Comparison of ENCODE assay signal across 8 cellular contexts in the genomic region with DNA sequence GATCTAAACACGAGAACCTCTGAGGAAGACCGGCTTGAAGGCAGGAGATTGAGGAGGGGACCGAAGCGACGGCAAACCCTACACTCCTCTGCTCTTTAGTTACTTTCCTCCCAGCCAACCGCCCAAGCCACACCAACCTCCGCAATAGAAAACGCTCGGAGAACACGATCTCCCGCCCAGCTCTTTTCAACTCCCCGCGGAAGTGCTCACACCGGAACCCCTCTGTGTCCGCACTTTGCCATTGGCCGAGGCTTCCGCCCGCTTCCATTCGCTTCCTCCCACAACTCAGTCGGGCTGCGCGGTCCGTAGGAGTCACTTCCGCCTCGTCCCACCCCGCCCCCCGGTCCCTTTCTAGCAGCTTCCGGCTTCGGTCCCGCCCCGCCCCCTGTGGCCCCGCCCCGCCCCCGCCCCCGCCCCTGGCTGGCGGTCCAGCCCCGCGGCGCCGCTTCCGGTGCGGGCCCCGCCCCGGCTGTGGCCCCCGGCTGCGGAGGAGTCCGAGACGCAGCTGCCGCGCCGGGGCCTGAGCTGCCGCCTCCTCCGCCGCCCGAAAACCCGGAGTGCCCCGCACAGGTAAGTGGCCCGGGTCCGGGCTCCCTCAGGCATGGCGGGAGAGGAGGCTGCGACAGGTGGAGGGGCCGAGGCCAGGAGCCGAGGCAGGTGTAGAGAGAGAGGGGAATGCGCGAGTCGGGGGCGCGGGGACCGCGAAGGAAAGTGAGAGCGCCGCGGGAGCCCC. TPM values are rescaled to one million over a fixed set of nuclear protein-coding genes. Genes with fewer than 3 reads are reported as not detected.
A peak's percentile ranks its signal among the peaks of the same experiment; 100 is the strongest.
DNase-seq lines count a peak whose midpoint lies in the region; FAIRE-seq and TF ChIP-seq lines count a peak whose summit lies in the region.

A gene with protein sequence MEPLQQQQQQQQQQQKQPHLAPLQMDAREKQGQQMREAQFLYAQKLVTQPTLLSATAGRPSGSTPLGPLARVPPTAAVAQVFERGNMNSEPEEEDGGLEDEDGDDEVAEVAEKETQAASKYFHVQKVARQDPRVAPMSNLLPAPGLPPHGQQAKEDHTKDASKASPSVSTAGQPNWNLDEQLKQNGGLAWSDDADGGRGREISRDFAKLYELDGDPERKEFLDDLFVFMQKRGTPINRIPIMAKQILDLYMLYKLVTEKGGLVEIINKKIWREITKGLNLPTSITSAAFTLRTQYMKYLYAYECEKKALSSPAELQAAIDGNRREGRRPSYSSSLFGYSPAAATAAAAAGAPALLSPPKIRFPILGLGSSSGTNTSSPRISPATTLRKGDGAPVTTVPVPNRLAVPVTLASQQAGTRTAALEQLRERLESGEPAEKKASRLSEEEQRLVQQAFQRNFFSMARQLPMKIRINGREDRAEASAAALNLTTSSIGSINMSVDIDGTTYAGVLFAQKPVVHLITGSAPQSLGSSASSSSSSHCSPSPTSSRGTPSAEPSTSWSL (plus strand): TSS at position 460 of the 733 bp plus-strand sequence. CDS start 2,717 bp downstream, outside the sequence.

- TF ChIP-seq CTCF in HFFc6 (IDR thresholded peaks at IDR 0.05) (no peak), NB4 (IDR thresholded peaks at IDR 0.05; ENCODE audit: low read depth, low read length) (no peak)

- TF ChIP-seq POLR2A in NB4 (IDR thresholded peaks at IDR 0.05; ENCODE audit: extremely low read depth, insufficient read length), result peak; percentile 94

- peak within 1 kb of the TSS; percentile 89 for H3K9ac ChIP-seq in neuronal stem cell (ENCODE audit: low read depth, low read length, poor library complexity)

- peak within 1 kb of the TSS; percentile 85 for H3K23ac ChIP-seq in neuronal stem cell (ENCODE audit: low read depth, low read length, poor library complexity)

- no peaks in the 10 kb centered on the region for H3K9me3 Mint-ChIP-seq in HFFc6

- H3K4me2 ChIP-seq in neuronal stem cell (ENCODE audit: insufficient read depth, low read length, poor library complexity, severe bottlenecking), result peak within 1 kb of the TSS; percentile 73

- H2BK12ac ChIP-seq in neuronal stem cell (ENCODE audit: low read length), result peak within 1 kb of the TSS; percentile 49

- H3K4me3 ChIP-seq in NB4 (ENCODE audit: low read depth, low read length) (peak within 1 kb of the TSS; percentile 92), neuronal stem cell (ENCODE audit: low read length in 2 of 2) (peak within 1 kb of the TSS; percentile 85 to 99)

- no peaks in the 10 kb centered on the region for H3K9me3 ChIP-seq in neuronal stem cell (replicated peaks in 1 of 2; ENCODE audit: control insufficient read depth in 2 of 2, insufficient read depth in 1 of 2, low read depth in 1 of 2, low read length in 2 of 2)

- H3K36me3 Mint-ChIP-seq in HFFc6 (ENCODE audit: low read depth), result no peaks in the 10 kb centered on the region; the same call in 1 of the 2 replicates

- H3K18ac ChIP-seq in neuronal stem cell (ENCODE audit: low read length), result peak within 1 kb of the TSS; percentile 98

- FAIRE-seq in frontal cortex (lab: Jason Lieb, UNC), result no peak

- peak within 1 kb of the TSS; percentile 83 for H3K27ac Mint-ChIP-seq in HFFc6

- H2BK5ac ChIP-seq in neuronal stem cell (ENCODE audit: low read length), result peak within 1 kb of the TSS; percentile 94

- H3K79me1 ChIP-seq in neuronal stem cell (ENCODE audit: low read depth, low read length), result peaks cover 4% of the 10 kb centered on the region

- WGBS in neuronal stem cell (ENCODE audit: extremely low coverage in 2 of 2, insufficient read length in 2 of 2, insufficient replicate concordance in 1 of 2), 2 donors, result no CpG with 5 or more reads among the region's 73 CpGs

- H2AK5ac ChIP-seq in neuronal stem cell (ENCODE audit: low read depth, low read length), result peak within 1 kb of the TSS; percentile 69

- H3K36me3 ChIP-seq in neuronal stem cell (replicated peaks in 1 of 2; ENCODE audit: control insufficient read depth in 2 of 2, insufficient read depth in 2 of 2, low read length in 2 of 2), result peaks cover 12 to 18% of the 10 kb centered on the region in 2 donors

- peak within 1 kb of the TSS; percentile 94 for H2BK15ac ChIP-seq in neuronal stem cell (ENCODE audit: low read length)

- no peaks in the 10 kb centered on the region for H3K27me3 ChIP-seq in neuronal stem cell (ENCODE audit: control insufficient read depth in 3 of 3, insufficient read depth in 3 of 3, low read depth in 1 of 3, low read length in 3 of 3)

- DNase-seq in GM04503 (ENCODE audit: low read depth) (peak; percentile 76), HFFc6 (peak; percentile 97), NB4 (ENCODE audit: low read depth) (peak; percentile 99), SK-MEL-5 (ENCODE audit: low read depth, low spot score) (peak; percentile 97), frontal cortex (ENCODE audit: low spot score in 2 of 2) (peak; percentile 91 to 94), neuronal stem cell (ENCODE audit: low spot score) (peak; percentile 94), stromal cell of bone marrow (ENCODE audit: low read depth) (peak; percentile 95)
- peak; percentile 85 to 94 (median 91) for DNase-seq in activated naive CD4-positive, alpha-beta T cell (lab: John Stamatoyannopoulos, UW)

- H3K4me1 Mint-ChIP-seq in HFFc6 (ENCODE audit: low read depth), result peaks cover 48% of the 10 kb centered on the region

- H3K14ac ChIP-seq in neuronal stem cell (ENCODE audit: low read length), result peak within 1 kb of the TSS; percentile 28

- H3K4ac ChIP-seq in neuronal stem cell (ENCODE audit: low read length), result peak within 1 kb of the TSS; percentile 44

- H3K4me1 ChIP-seq in neuronal stem cell (ENCODE audit: control insufficient read depth in 2 of 2, insufficient read depth in 1 of 2, low read depth in 1 of 2, low read length in 2 of 2), result peaks cover 2 to 8% of the 10 kb centered on the region in 2 donors

- in situ Hi-C loops in SK-MEL-5 (cut with HindIII; ENCODE audit: low pct_unique_long_range_greater_than_20kb, low sequenced_read_pairs), result no loop called here

- H2BK120ac ChIP-seq in neuronal stem cell (ENCODE audit: low read depth, low read length), result peak within 1 kb of the TSS; percentile 16

- H4K8ac ChIP-seq in neuronal stem cell (ENCODE audit: low read depth, low read length), result peak within 1 kb of the TSS; percentile 1

- H3K27ac ChIP-seq in neuronal stem cell (replicated peaks; ENCODE audit: low read length), result peak within 1 kb of the TSS; percentile 96

- H2AFZ ChIP-seq in neuronal stem cell (ENCODE audit: low read length), result peak within 1 kb of the TSS; percentile 85

- H4K91ac ChIP-seq in neuronal stem cell (ENCODE audit: low read depth, low read length, poor library complexity), result no peak within 1 kb of the TSS

- H3K27me3 Mint-ChIP-seq in HFFc6 (ENCODE audit: insufficient read depth), result peaks cover 3% of the 10 kb centered on the region; the same call in 1 of the 2 replicates

- H3K4me3 Mint-ChIP-seq in HFFc6, result peak within 1 kb of the TSS; percentile 94

RNA-seq across cellular contexts. Expression of the gene that starts here (rescaled TPM):
- 1 to 10 TPM; 1.2 to 2.1 (median 1.6) TPM for total RNA-seq in HFFc6 (2021; fragmentation: NEBNext Ultra II Directional; extraction: Animal tissue kit (Norgen Biotek cat#: 25700))
- total RNA-seq in SK-MEL-5 (2014; rRNA removed; shearing (Covaris generic)), result 3.4 and 3.7 TPM in 2 replicates
- 7.9 and 9.3 TPM in 2 replicates for polyA plus RNA-seq in SK-MEL-5 (2015; cell fraction: cytosol; rRNA removed)
- polyA plus RNA-seq in SK-MEL-5 (2015; cell fraction: nucleus; rRNA removed), result 28.3 and 46.1 TPM in 2 replicates
- 3.7 TPM for total RNA-seq in frontal cortex
- polyA plus RNA-seq in neuronal stem cell (2013, experiment 1 of 2), result 63.3 TPM
- 66.0 TPM for polyA plus RNA-seq in neuronal stem cell (2013, experiment 2 of 2)

Comparison
In these comparisons a context has a peak if more than half of its experiments do, and no peak if none do; other contexts are left out.
1. Peak in every context shown above with its lines: DNase-seq, H3K4me3 ChIP-seq and H3K27ac ChIP-seq.